Comparison of ENCODE assay signal across 18 cellular contexts in genomic region chr7:77822269-77822668, GRCh38. TPM values are rescaled to one million over a fixed set of nuclear protein-coding genes. Genes with fewer than 3 reads are reported as not detected.
DNase-seq lines count a peak whose midpoint lies in the region; ATAC-seq and TF ChIP-seq lines count a peak whose summit lies in the region.
"Had no signal": no experiment of that assay in that cellular context is flagged by ENCODE, and none has a peak within 500 bp of the region (broad histone marks: within the 10 kb centered on the region; RNA-seq: fewer than 3 reads in every experiment).

No MANE protein-coding gene starts in this region.

- peaks cover 39% of the 10 kb centered on the region for H3K4me1 Mint-ChIP-seq in activated T-cell treated with anti-CD3 and anti-CD28 coated beads, Interleukin-2, amount 50 U/mL, for 4 hours (ENCODE audit: low read depth)

- H3K27me3 ChIP-seq in DND-41 (ENCODE audit: insufficient read depth, low read length, poor library complexity), result no peaks in the 10 kb centered on the region
- H3K27me3 ChIP-seq: BLaER1 treated with 17β-estradiol and CSF1 and Interleukin-3, amounts not matched to agents 10 nM and 100 nM; SJCRH30 had no signal

- peaks cover 70% of the 10 kb centered on the region for H3K9me3 Mint-ChIP-seq in activated T-cell treated with anti-CD3 and anti-CD28 coated beads, Interleukin-2, amount 50 U/mL, for 4 hours

- peaks cover 54% of the 10 kb centered on the region for H3K36me3 Mint-ChIP-seq in activated T-cell treated with anti-CD3 and anti-CD28 coated beads, Interleukin-2, amount 50 U/mL, for 4 hours (ENCODE audit: insufficient read depth)

- H3K4me2 ChIP-seq in DND-41 (ENCODE audit: insufficient read depth, low read length), result no peak overlapping the region

- no peaks in the 10 kb centered on the region for H3K4me1 ChIP-seq in DND-41 (ENCODE audit: insufficient read depth, low read length)
- H3K4me1 ChIP-seq: SJCRH30 had no signal

- peaks cover 26% of the 10 kb centered on the region for H4K20me1 ChIP-seq in DND-41 (ENCODE audit: insufficient read depth, low read length)
- H4K20me1 ChIP-seq: BLaER1 treated with 17β-estradiol and CSF1 and Interleukin-3, amounts not matched to agents 10 nM and 100 nM had no signal

- H3K4me3 ChIP-seq in DND-41 (ENCODE audit: low read depth in 1 of 2, low read length in 2 of 2), result no peak overlapping the region
- H3K4me3 ChIP-seq: GM23248, SJCRH30 had no signal

- H3K79me2 ChIP-seq in DND-41 (ENCODE audit: insufficient read depth, low read length), result peaks cover 94% of the 10 kb centered on the region

- TF ChIP-seq CTCF in DND-41 (IDR thresholded peaks at IDR 0.05; ENCODE audit: borderline replicate concordance, extremely low read depth, low read length, poor library complexity, severe bottlenecking), result no peak

- no peak for ATAC-seq in DND-41 (ENCODE audit: insufficient read depth, low read depth)
- no peak for ATAC-seq in activated T-cell treated with anti-CD3 and anti-CD28 coated beads, Interleukin-2, amount 50 U/mL, for 4 hours

- no peak overlapping the region for H2AFZ ChIP-seq in DND-41 (ENCODE audit: low read depth, low read length)
- H2AFZ ChIP-seq: GM23248 had no signal

- H3K9ac ChIP-seq in DND-41 (ENCODE audit: low read depth, low read length), result no peak overlapping the region
- H3K9ac ChIP-seq: BLaER1 treated with 17β-estradiol and CSF1 and Interleukin-3, amounts not matched to agents 10 nM and 100 nM; GM23248 had no signal

- 0 out of 2 replicates have a peak overlapping the region, but pooled peaks have one; percentile 29 for H3K27ac ChIP-seq in DND-41 (ENCODE audit: low read length)
- H3K27ac ChIP-seq: 22Rv1, GM23248, HL-60, SJCRH30 had no signal

- peaks cover 33% of the 10 kb centered on the region for H3K9me3 ChIP-seq in DND-41 (ENCODE audit: insufficient read depth, low read length, severe bottlenecking)

- H3K4me3 Mint-ChIP-seq in activated T-cell treated with anti-CD3 and anti-CD28 coated beads, Interleukin-2, amount 50 U/mL, for 4 hours, result no peak overlapping the region

- TF ChIP-seq POLR2A in erythroblast (IDR thresholded peaks at IDR 0.05; ENCODE audit: low read length), result no peak

- peak; percentile 26 for DNase-seq in DMS 273 (lab: John Stamatoyannopoulos, UW; ENCODE audit: unreplicated experiment)
- DNase-seq in DMS 273 treated with DMSO at 0.1 percent for 48 hours (lab: John Stamatoyannopoulos, UW), result no peak
- no peak for DNase-seq in DND-41
- DNase-seq in OCI-M1 (lab: John Stamatoyannopoulos, UW), result peak; percentile 91
- DNase-seq in erythroblast (lab: John Stamatoyannopoulos, UW), result peak; percentile 65 to 86
- DNase-seq in activated effector memory CD4-positive, alpha-beta T cell treated with Interleukin-2 at 50 U/mL for 16 hours, result no peak
- DNase-seq in activated T-cell treated with anti-CD3 and anti-CD28 coated beads, Interleukin-2, amount 50 U/mL, for 4 hours, result no peak
- DNase-seq in dermis blood vessel endothelial cell, result no peak
- DNase-seq: GM23248, KBM-7, NCI-H1417, NCI-H2029, NCI-H524, SJCRH30, SW 1271 had no signal

- peaks cover 21% of the 10 kb centered on the region for H3K36me3 ChIP-seq in DND-41 (ENCODE audit: insufficient read depth, low read length)

- no peaks in the 10 kb centered on the region for H3K27me3 Mint-ChIP-seq in activated T-cell treated with anti-CD3 and anti-CD28 coated beads, Interleukin-2, amount 50 U/mL, for 4 hours (ENCODE audit: low read depth)

RNA-seq across cellular contexts. Expression of gene PHTF2, which starts 23.7 kb away (rescaled TPM):
- total RNA-seq in activated T-cell treated with anti-CD3 and anti-CD28 coated beads, Interleukin-2, amount 50 U/mL, for 4 hours, result 10 to 100 TPM; 22.3 to 27.1 (median 24.8) TPM
- total RNA-seq in dermis blood vessel endothelial cell, result 11.2 and 20.0 TPM in 2 replicates

RNA-seq across cellular contexts. Expression of gene TMEM60, which starts 24.0 kb away (rescaled TPM):
- total RNA-seq in activated T-cell treated with anti-CD3 and anti-CD28 coated beads, Interleukin-2, amount 50 U/mL, for 4 hours, result 1 to 10 TPM; 5.5 to 7.8 (median 6.3) TPM
- total RNA-seq in dermis blood vessel endothelial cell, result 9.2 and 11.2 TPM in 2 replicates

Comparison
In these comparisons a context has a peak if more than half of its experiments do, and no peak if none do; other contexts are left out.
1. DNase-seq: peak in DMS 273 (single experiment), OCI-M1 (single experiment) and erythroblast (2 of 2); none in DMS 273 treated with DMSO at 0.1 percent for 48 hours (single experiment), DND-41 (single experiment), activated effector memory CD4-positive, alpha-beta T cell treated with Interleukin-2 at 50 U/mL for 16 hours (single experiment), activated T-cell treated with anti-CD3 and anti-CD28 coated beads, Interleukin-2, amount 50 U/mL, for 4 hours (single experiment) and dermis blood vessel endothelial cell (single experiment).